ENCODE assay signal across 1 cellular context in the genomic region with DNA sequence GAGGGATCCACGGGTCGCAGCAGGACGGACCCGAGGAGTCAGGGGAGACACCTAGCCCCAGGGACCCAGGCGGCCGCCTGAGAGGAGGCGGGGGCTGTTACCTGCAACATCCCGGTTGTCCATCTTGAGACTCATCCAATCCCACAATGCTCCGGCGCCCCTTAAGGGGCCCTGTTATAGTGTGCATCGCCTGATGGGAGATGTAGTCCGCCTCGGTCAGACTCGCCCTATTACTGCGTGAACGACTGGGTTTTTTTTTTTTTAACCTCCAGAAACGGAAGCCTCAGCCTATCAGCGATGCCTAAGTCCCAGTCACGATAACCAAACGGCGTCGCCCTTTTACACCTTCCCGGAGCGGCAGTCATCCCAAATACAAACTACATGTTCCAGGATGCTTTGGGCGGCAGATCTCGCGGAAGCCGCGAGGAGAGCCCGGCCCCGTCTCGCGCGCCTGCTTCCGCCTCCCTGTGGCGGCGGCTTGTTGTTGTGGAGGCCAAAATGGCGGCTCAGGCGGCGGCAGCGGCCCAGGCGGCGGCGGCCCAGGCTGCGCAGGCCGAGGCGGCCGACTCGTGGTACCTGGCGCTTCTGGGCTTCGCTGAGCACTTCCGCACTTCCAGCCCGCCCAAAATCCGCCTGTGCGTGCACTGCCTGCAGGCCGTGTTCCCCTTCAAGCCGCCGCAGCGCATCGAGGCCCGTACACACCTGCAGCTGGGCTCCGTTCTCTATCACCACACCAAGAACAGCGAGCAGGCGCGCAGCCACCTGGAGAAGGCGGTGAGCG.
TF ChIP-seq lines count a peak whose summit lies in the region.

A gene with protein sequence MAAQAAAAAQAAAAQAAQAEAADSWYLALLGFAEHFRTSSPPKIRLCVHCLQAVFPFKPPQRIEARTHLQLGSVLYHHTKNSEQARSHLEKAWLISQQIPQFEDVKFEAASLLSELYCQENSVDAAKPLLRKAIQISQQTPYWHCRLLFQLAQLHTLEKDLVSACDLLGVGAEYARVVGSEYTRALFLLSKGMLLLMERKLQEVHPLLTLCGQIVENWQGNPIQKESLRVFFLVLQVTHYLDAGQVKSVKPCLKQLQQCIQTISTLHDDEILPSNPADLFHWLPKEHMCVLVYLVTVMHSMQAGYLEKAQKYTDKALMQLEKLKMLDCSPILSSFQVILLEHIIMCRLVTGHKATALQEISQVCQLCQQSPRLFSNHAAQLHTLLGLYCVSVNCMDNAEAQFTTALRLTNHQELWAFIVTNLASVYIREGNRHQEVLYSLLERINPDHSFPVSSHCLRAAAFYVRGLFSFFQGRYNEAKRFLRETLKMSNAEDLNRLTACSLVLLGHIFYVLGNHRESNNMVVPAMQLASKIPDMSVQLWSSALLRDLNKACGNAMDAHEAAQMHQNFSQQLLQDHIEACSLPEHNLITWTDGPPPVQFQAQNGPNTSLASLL (plus strand): TSS at position 468 of the 781 bp plus-strand sequence. CDS start 31 bp downstream, at position 499.
TSS of gene SUGP1 (minus strand) at position 148 of the 781 bp plus-strand sequence. CDS start at position 135, 13 bp downstream.

TF ChIP-seq in K562, 482 proteins besides CTCF, POLR2A, EP300 and RAD21 (continued from another document and continues in another):
- TF ChIP-seq, protein P1, sequence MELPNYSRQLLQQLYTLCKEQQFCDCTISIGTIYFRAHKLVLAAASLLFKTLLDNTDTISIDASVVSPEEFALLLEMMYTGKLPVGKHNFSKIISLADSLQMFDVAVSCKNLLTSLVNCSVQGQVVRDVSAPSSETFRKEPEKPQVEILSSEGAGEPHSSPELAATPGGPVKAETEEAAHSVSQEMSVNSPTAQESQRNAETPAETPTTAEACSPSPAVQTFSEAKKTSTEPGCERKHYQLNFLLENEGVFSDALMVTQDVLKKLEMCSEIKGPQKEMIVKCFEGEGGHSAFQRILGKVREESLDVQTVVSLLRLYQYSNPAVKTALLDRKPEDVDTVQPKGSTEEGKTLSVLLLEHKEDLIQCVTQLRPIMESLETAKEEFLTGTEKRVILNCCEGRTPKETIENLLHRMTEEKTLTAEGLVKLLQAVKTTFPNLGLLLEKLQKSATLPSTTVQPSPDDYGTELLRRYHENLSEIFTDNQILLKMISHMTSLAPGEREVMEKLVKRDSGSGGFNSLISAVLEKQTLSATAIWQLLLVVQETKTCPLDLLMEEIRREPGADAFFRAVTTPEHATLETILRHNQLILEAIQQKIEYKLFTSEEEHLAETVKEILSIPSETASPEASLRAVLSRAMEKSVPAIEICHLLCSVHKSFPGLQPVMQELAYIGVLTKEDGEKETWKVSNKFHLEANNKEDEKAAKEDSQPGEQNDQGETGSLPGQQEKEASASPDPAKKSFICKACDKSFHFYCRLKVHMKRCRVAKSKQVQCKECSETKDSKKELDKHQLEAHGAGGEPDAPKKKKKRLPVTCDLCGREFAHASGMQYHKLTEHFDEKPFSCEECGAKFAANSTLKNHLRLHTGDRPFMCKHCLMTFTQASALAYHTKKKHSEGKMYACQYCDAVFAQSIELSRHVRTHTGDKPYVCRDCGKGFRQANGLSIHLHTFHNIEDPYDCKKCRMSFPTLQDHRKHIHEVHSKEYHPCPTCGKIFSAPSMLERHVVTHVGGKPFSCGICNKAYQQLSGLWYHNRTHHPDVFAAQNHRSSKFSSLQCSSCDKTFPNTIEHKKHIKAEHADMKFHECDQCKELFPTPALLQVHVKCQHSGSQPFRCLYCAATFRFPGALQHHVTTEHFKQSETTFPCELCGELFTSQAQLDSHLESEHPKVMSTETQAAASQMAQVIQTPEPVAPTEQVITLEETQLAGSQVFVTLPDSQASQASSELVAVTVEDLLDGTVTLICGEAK (IDR thresholded peaks at IDR 0.05): peak; percentile 79
- TF ChIP-seq, protein P1 (CRISPR knock-in tag; IDR thresholded peaks at IDR 0.05): no peak
- TF ChIP-seq TAF15 (IDR thresholded peaks at IDR 0.05; ENCODE audit: low read depth, low read length) (no peak), ADNP (tag; IDR thresholded peaks at IDR 0.05) (no peak), ZNF23 (CRISPR knock-in tag; IDR thresholded peaks at IDR 0.05) (no peak), HDGF (IDR thresholded peaks at IDR 0.05) (no peak), CBX8 (IDR thresholded peaks at IDR 0.05; ENCODE audit: borderline replicate concordance, extremely low read depth, low read depth, low read length, poor library complexity, severe bottlenecking) (no peak), IFI16 (CRISPR knock-in tag; IDR thresholded peaks at IDR 0.05) (no peak), SAFB2 (IDR thresholded peaks at IDR 0.05; ENCODE audit: borderline replicate concordance, low read depth, low read length, severe bottlenecking) (no peak), ZNF133 (CRISPR knock-in tag; IDR thresholded peaks at IDR 0.05) (peak; percentile 72; the same call in 1 of the 2 replicates), FOXJ3 (CRISPR knock-in tag; IDR thresholded peaks at IDR 0.05) (no peak), KLF1 (tag; IDR thresholded peaks at IDR 0.05) (0 out of 2 replicates have a peak, but pooled peaks have one; percentile 37), RBM34 (IDR thresholded peaks at IDR 0.05; ENCODE audit: borderline replicate concordance, insufficient read depth, low read length) (no peak), CLOCK (CRISPR knock-in tag; IDR thresholded peaks at IDR 0.05; ENCODE audit: borderline replicate concordance) (no peak), TAF9B (IDR thresholded peaks at IDR 0.05; ENCODE audit: partially characterized antibody) (peak; percentile 50), ATF1 (CRISPR knock-in tag; IDR thresholded peaks at IDR 0.05) (no peak), ATF1 (tag; IDR thresholded peaks at IDR 0.05) (peak; percentile 79), SIX5 (IDR thresholded peaks at IDR 0.05; ENCODE audit: borderline replicate concordance in 1 of 2, insufficient read depth in 1 of 2, low read depth in 1 of 2, low read length in 2 of 2) (peak; percentile 84), TSC22D4 (tag; IDR thresholded peaks at IDR 0.05) (no peak), SMARCA5 (IDR thresholded peaks at IDR 0.05) (no peak), LEF1 (IDR thresholded peaks at IDR 0.05) (no peak), BDP1 (IDR thresholded peaks at IDR 0.05; ENCODE audit: insufficient read depth, insufficient read length) (no peak), ZNF239 (CRISPR knock-in tag; IDR thresholded peaks at IDR 0.05) (0 out of 2 replicates have a peak, but pooled peaks have one; percentile 22), THRAP3 (IDR thresholded peaks at IDR 0.05; ENCODE audit: borderline replicate concordance) (no peak), TEAD4 (IDR thresholded peaks at IDR 0.05; ENCODE audit: low read length) (no peak), TEAD4 (CRISPR knock-in tag; IDR thresholded peaks at IDR 0.05; ENCODE audit: borderline replicate concordance) (no peak)
- TF ChIP-seq, protein P2, sequence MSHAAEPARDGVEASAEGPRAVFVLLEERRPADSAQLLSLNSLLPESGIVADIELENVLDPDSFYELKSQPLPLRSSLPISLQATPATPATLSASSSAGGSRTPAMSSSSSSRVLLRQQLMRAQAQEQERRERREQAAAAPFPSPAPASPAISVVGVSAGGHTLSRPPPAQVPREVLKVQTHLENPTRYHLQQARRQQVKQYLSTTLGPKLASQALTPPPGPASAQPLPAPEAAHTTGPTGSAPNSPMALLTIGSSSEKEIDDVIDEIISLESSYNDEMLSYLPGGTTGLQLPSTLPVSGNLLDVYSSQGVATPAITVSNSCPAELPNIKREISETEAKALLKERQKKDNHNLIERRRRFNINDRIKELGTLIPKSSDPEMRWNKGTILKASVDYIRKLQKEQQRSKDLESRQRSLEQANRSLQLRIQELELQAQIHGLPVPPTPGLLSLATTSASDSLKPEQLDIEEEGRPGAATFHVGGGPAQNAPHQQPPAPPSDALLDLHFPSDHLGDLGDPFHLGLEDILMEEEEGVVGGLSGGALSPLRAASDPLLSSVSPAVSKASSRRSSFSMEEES (CRISPR knock-in tag; IDR thresholded peaks at IDR 0.05): no peak
- TF ChIP-seq, protein P3, sequence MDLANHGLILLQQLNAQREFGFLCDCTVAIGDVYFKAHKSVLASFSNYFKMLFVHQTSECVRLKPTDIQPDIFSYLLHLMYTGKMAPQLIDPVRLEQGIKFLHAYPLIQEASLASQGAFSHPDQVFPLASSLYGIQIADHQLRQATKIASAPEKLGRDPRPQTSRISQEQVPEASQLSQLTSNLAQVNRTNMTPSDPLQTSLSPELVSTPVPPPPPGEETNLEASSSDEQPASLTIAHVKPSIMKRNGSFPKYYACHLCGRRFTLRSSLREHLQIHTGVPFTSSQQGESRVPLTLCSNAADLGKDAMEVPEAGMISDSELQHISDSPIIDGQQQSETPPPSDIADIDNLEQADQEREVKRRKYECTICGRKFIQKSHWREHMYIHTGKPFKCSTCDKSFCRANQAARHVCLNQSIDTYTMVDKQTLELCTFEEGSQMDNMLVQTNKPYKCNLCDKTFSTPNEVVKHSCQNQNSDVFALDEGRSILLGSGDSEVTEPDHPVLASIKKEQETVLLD (IDR thresholded peaks at IDR 0.05): no peak
- TF ChIP-seq, protein P4, sequence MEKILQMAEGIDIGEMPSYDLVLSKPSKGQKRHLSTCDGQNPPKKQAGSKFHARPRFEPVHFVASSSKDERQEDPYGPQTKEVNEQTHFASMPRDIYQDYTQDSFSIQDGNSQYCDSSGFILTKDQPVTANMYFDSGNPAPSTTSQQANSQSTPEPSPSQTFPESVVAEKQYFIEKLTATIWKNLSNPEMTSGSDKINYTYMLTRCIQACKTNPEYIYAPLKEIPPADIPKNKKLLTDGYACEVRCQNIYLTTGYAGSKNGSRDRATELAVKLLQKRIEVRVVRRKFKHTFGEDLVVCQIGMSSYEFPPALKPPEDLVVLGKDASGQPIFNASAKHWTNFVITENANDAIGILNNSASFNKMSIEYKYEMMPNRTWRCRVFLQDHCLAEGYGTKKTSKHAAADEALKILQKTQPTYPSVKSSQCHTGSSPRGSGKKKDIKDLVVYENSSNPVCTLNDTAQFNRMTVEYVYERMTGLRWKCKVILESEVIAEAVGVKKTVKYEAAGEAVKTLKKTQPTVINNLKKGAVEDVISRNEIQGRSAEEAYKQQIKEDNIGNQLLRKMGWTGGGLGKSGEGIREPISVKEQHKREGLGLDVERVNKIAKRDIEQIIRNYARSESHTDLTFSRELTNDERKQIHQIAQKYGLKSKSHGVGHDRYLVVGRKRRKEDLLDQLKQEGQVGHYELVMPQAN (IDR thresholded peaks at IDR 0.05; ENCODE audit: borderline replicate concordance): no peak
- TF ChIP-seq, protein P5, sequence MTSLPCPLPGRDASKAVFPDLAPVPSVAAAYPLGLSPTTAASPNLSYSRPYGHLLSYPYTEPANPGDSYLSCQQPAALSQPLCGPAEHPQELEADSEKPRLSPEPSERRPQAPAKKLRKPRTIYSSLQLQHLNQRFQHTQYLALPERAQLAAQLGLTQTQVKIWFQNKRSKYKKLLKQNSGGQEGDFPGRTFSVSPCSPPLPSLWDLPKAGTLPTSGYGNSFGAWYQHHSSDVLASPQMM (CRISPR knock-in tag; IDR thresholded peaks at IDR 0.05): no peak
- TF ChIP-seq, protein P6, sequence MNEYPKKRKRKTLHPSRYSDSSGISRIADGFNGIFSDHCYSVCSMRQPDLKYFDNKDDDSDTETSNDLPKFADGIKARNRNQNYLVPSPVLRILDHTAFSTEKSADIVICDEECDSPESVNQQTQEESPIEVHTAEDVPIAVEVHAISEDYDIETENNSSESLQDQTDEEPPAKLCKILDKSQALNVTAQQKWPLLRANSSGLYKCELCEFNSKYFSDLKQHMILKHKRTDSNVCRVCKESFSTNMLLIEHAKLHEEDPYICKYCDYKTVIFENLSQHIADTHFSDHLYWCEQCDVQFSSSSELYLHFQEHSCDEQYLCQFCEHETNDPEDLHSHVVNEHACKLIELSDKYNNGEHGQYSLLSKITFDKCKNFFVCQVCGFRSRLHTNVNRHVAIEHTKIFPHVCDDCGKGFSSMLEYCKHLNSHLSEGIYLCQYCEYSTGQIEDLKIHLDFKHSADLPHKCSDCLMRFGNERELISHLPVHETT (CRISPR knock-in tag; conservative IDR thresholded peaks at IDR 0.05 in 1 of 2, IDR thresholded peaks at IDR 0.05 in 1 of 2): peak; percentile 72 to 87; a peak in 2 of 4 replicates
